ENCODE assay signal across 8 cellular contexts in genomic region chr6:90611543-90611864, GRCh38. TPM values are rescaled to one million over a fixed set of nuclear protein-coding genes. Genes with fewer than 3 reads are reported as not detected.
A peak's percentile ranks its signal among the peaks of the same experiment; 100 is the strongest.
DNase-seq lines count a peak whose midpoint lies in the region; ATAC-seq, FAIRE-seq and TF ChIP-seq lines count a peak whose summit lies in the region.

No MANE protein-coding gene starts in this region.

- intact Hi-C loops in Right ventricle myocardium inferior (cut with DNase I) = no loop called here
- intact Hi-C loops in K562 (cut with micrococcal nuclease) = no loop called here
- intact Hi-C loops in upper lobe of right lung (cut with DNase I) = no loop called here
- intact Hi-C loops in body of pancreas (cut with DNase I) = no loop called here

- H3K14ac ChIP-seq in mesenchymal stem cell (ENCODE audit: low read length in 2 of 2) = no peak overlapping the region

- H3K9ac ChIP-seq in K562 (ENCODE audit: insufficient read depth in 1 of 2, low read depth in 2 of 2, low read length in 2 of 2) (peak overlapping the region; percentile 47 to 89; a peak in 3 of 4 replicates), mesenchymal stem cell (ENCODE audit: low read length) (peak overlapping the region; percentile 26)

- no peaks in the 10 kb centered on the region for H3K27me3 ChIP-seq in cardiac muscle cell
- peaks cover 7 to 19% of the 10 kb centered on the region in 2 experiments; a peak in 4 of 5 replicates for H3K27me3 ChIP-seq in K562 (ENCODE audit: control insufficient read depth in 2 of 2, insufficient read depth in 2 of 2, low read length in 2 of 2)
- H3K27me3 ChIP-seq in mesenchymal stem cell (ENCODE audit: control insufficient read depth in 1 of 2, insufficient read depth in 1 of 2, low read length in 2 of 2) = peaks cover 40 to 71% of the 10 kb centered on the region in 2 experiments
- peaks cover 76% of the 10 kb centered on the region for H3K27me3 ChIP-seq in upper lobe of right lung
- H3K27me3 ChIP-seq in body of pancreas = peaks cover 0 to 11% of the 10 kb centered on the region in 2 donors

- CTCF ChIA-PET in K562 (lab: Yijun Ruan, JAX; ENCODE audit: low intra/inter-chr PET ratio) = no interaction called here

- FAIRE-seq in K562 (lab: Jason Lieb, UNC) = no peak

- H3K9me1 ChIP-seq in K562 (ENCODE audit: control insufficient read depth, insufficient read depth, low read length) = no peaks in the 10 kb centered on the region

- no peak for TF ChIP-seq EP300 in K562 (IDR thresholded peaks at IDR 0.05; ENCODE audit: low read length)

- TF ChIP-seq CTCF in cardiac muscle cell (IDR thresholded peaks at IDR 0.05; ENCODE audit: low read depth, low read length) = no peak
- peak in 2 of 3 experiments; percentile 4 to 21; a peak in 1 of 6 replicates for TF ChIP-seq CTCF in K562 (IDR thresholded peaks at IDR 0.05 in 2 of 3, conservative IDR thresholded peaks at IDR 0.05 in 1 of 3; ENCODE audit: insufficient read depth in 2 of 3, low read depth in 1 of 3, low read length in 3 of 3)
- no peak for TF ChIP-seq CTCF in upper lobe of right lung (IDR thresholded peaks at IDR 0.05)
- no peak for TF ChIP-seq CTCF in body of pancreas (IDR thresholded peaks at IDR 0.05)

- TF ChIP-seq RAD21 in K562 (CRISPR knock-in tag; conservative IDR thresholded peaks at IDR 0.05 in 1 of 2, IDR thresholded peaks at IDR 0.05 in 1 of 2) = no peak

- H2AFZ ChIP-seq in K562 (ENCODE audit: low read depth, low read length) (peak overlapping the region; percentile 88), mesenchymal stem cell (ENCODE audit: low read depth, low read length) (no peak overlapping the region)

- ATAC-seq in Right ventricle myocardium inferior (no peak), K562 (no peak), upper lobe of right lung (no peak), HG02588 (IDR thresholded peaks at IDR 0.05; ENCODE audit: unreplicated experiment) (no peak), body of pancreas (no peak)

- H3K4me3 ChIP-seq in cardiac muscle cell = peak overlapping the region; percentile 41
- peak overlapping the region; percentile 33 for H3K4me3 ChIP-seq in K562
- H3K4me3 ChIP-seq in mesenchymal stem cell (ENCODE audit: insufficient read depth in 1 of 2, low read depth in 1 of 2, low read length in 2 of 2) = peak overlapping the region; percentile 61 to 84
- H3K4me3 ChIP-seq in upper lobe of right lung = peak overlapping the region; percentile 49
- no peak overlapping the region for H3K4me3 ChIP-seq in body of pancreas

- in situ Hi-C loops in K562 (cut with MboI) = no loop called here

- no TSS peak for BruUV-seq in K562 (replicated peaks; lab: Mats Ljungman, UMichigan)

- POLR2A ChIA-PET in K562 (lab: Yijun Ruan, JAX) = interaction anchor here (1.2 kb wide), 1 partner anchor 10 kb away, joined by 3 read pairs; no protein-coding TSS in a partner anchor

- H2BK15ac ChIP-seq in mesenchymal stem cell (ENCODE audit: low read depth, poor library complexity, severe bottlenecking) = no peak overlapping the region

- no peak overlapping the region for H2BK12ac ChIP-seq in mesenchymal stem cell (ENCODE audit: low read length in 2 of 2)

- H2BK5ac ChIP-seq in mesenchymal stem cell (ENCODE audit: low read depth, low read length, poor library complexity, severe bottlenecking) = no peak overlapping the region

- no peak overlapping the region for H3K18ac ChIP-seq in mesenchymal stem cell (ENCODE audit: low read depth in 1 of 2, low read length in 2 of 2)

- WGBS in K562 (ENCODE audit: insufficient coverage, low coverage, missing lambda C conversion rate) = 28% methylated on average over 7 of the region's 7 CpGs
- 22% methylated on average over 7 of the region's 7 CpGs for WGBS in mesenchymal stem cell
- WGBS in body of pancreas, 2 donors = 12 to 15% methylated on average over 6 to 7 of the region's 7 CpGs

- no peaks in the 10 kb centered on the region for H4K20me1 ChIP-seq in K562 (replicated peaks; ENCODE audit: control insufficient read depth, insufficient read depth, low read length)

- no peaks in the 10 kb centered on the region for H3K79me2 ChIP-seq in K562 (ENCODE audit: control insufficient read depth, insufficient read depth, low read length)

- H4K8ac ChIP-seq in mesenchymal stem cell (ENCODE audit: low read length) = no peak overlapping the region

- no peak overlapping the region for H2AK5ac ChIP-seq in mesenchymal stem cell (ENCODE audit: low read length, severe bottlenecking)

- no peak for DNase-seq in cardiac muscle cell (ENCODE audit: low read depth in 1 of 2, low spot score in 1 of 2)
- no peak for DNase-seq in Right ventricle myocardium inferior (ENCODE audit: missing footprints)
- DNase-seq in K562 (ENCODE audit: extremely low read depth in 1 of 4, low spot score in 3 of 4) = no peak
- DNase-seq in mesenchymal stem cell = no peak
- no peak for DNase-seq in upper lobe of right lung
- DNase-seq in NCI-H2196 (lab: John Stamatoyannopoulos, UW; ENCODE audit: unreplicated experiment) = no peak
- no peak for DNase-seq in body of pancreas

- no peak overlapping the region for H3K4ac ChIP-seq in mesenchymal stem cell (ENCODE audit: low read depth in 1 of 2, low read length in 2 of 2)

- no peak overlapping the region for H3K23ac ChIP-seq in mesenchymal stem cell (ENCODE audit: low read length in 2 of 2)

- H3K4me2 ChIP-seq in K562 (ENCODE audit: insufficient read depth, low read length) = peak overlapping the region; percentile 72
- H3K4me2 ChIP-seq in mesenchymal stem cell (ENCODE audit: low read length, poor library complexity, severe bottlenecking) = peak overlapping the region; percentile 96

- no peak overlapping the region for H2BK120ac ChIP-seq in mesenchymal stem cell (ENCODE audit: low read depth, low read length)

- H3K27ac ChIP-seq in cardiac muscle cell = no peak overlapping the region
- no peak overlapping the region for H3K27ac ChIP-seq in K562 (ENCODE audit: extremely low read depth, low read depth, low read length)
- no peak overlapping the region for H3K27ac ChIP-seq in mesenchymal stem cell (ENCODE audit: low read length, poor library complexity, severe bottlenecking)
- H3K27ac ChIP-seq in upper lobe of right lung = no peak overlapping the region
- H3K27ac ChIP-seq in body of pancreas = no peak overlapping the region

- no peak for TF ChIP-seq POLR2A in K562 (conservative IDR thresholded peaks at IDR 0.05)
- no peak for TF ChIP-seq POLR2A in body of pancreas (IDR thresholded peaks at IDR 0.05)

- H3K4me1 ChIP-seq in cardiac muscle cell (ENCODE audit: low read depth) (no peaks in the 10 kb centered on the region), K562 (replicated peaks in 1 of 2; ENCODE audit: control insufficient read depth in 2 of 2, insufficient read depth in 2 of 2, low read length in 2 of 2) (peaks cover 2 to 17% of the 10 kb centered on the region in 2 experiments; a peak in 2 of 5 replicates), mesenchymal stem cell (ENCODE audit: control insufficient read depth, insufficient read depth, low read depth, low read length) (peaks cover 8% of the 10 kb centered on the region), upper lobe of right lung (peaks cover 8% of the 10 kb centered on the region), body of pancreas (peaks cover 14% of the 10 kb centered on the region)

- H3K9me3 ChIP-seq in cardiac muscle cell (ENCODE audit: low read depth) = no peaks in the 10 kb centered on the region
- no peaks in the 10 kb centered on the region for H3K9me3 ChIP-seq in K562 (replicated peaks; ENCODE audit: control insufficient read depth, insufficient read depth, low read depth, low read length)
- H3K9me3 ChIP-seq in mesenchymal stem cell (ENCODE audit: control insufficient read depth, low read length) = no peaks in the 10 kb centered on the region
- no peaks in the 10 kb centered on the region for H3K9me3 ChIP-seq in upper lobe of right lung
- no peaks in the 10 kb centered on the region for H3K9me3 ChIP-seq in body of pancreas

- H3K79me1 ChIP-seq in mesenchymal stem cell (replicated peaks; ENCODE audit: low read length, poor library complexity, severe bottlenecking) = no peaks in the 10 kb centered on the region

- no peak overlapping the region for H4K91ac ChIP-seq in mesenchymal stem cell (ENCODE audit: low read length)

- no peaks in the 10 kb centered on the region for H3K36me3 ChIP-seq in cardiac muscle cell
- H3K36me3 ChIP-seq in K562 (ENCODE audit: control insufficient read depth, insufficient read depth, low read length) = no peaks in the 10 kb centered on the region
- H3K36me3 ChIP-seq in mesenchymal stem cell (ENCODE audit: control insufficient read depth in 1 of 2, insufficient read depth in 2 of 2, low read depth in 1 of 2, low read length in 2 of 2) = no peaks in the 10 kb centered on the region
- H3K36me3 ChIP-seq in upper lobe of right lung = no peaks in the 10 kb centered on the region
- no peaks in the 10 kb centered on the region for H3K36me3 ChIP-seq in body of pancreas (replicated peaks in 1 of 2; ENCODE audit: insufficient read depth in 1 of 2, low read depth in 2 of 2)

RNA-seq across cellular contexts. Expression of gene MAP3K7, which starts 24.6 kb away (rescaled TPM):
- total RNA-seq in cardiac muscle cell (24.0 and 37.6 TPM in 2 replicates), Right ventricle myocardium inferior (15.6 TPM), K562 (2014; rRNA removed) (23.3 and 25.2 TPM in 2 replicates), K562 (2014; rRNA removed; fragmentation: Illumina TruSeq; extraction: Trizol) (48.9 and 56.3 TPM in 2 replicates), K562 (2015; rRNA removed; fragmentation: Illumina TruSeq; extraction: Trizol) (47.4 and 49.2 TPM in 2 replicates), K562 (2021) (33.2 and 34.8 TPM in 2 replicates), upper lobe of right lung (20.4 TPM), body of pancreas (10 to 100 TPM in 1 of 2 donors, 1 to 10 TPM in 1; 7.3 to 16.1 TPM)
- polyA plus RNA-seq in cardiac muscle cell (31.9 and 38.2 TPM in 2 replicates), K562 (2011; rRNA removed) (46.7 and 60.9 TPM in 2 replicates), K562 (2014; fragmentation: Illumina TruSeq; extraction: Trizol) (36.9 and 45.2 TPM in 2 replicates), K562 (2014; fragmentation: Nextera tagmentation; extraction: Ambion mirVana) (10 to 100 TPM; 13.4 to 13.8 TPM), K562 (2014; rRNA removed) (29.9 and 34.8 TPM in 2 replicates)
- total RNA-seq in K562 (2011; cell fraction: chromatin; rRNA removed; ENCODE audit: low replicate concordance) = 22.3 and 75.1 TPM in 2 replicates
- 9.3 and 14.2 TPM in 2 replicates for total RNA-seq in K562 (2011; cell fraction: nucleolus; rRNA removed)
- 28.4 and 48.1 TPM in 2 replicates for total RNA-seq in K562 (2011; cell fraction: nucleoplasm; rRNA removed)
- polyA plus RNA-seq in K562 (2011; cell fraction: cytosol; rRNA removed) = 16.7 and 25.3 TPM in 2 replicates
- 61.7 and 83.1 TPM in 2 replicates for polyA plus RNA-seq in K562 (2011; cell fraction: nucleus; rRNA removed)
- polyA plus RNA-seq in K562 (2012) = 25.5 and 26.3 TPM in 2 replicates
- 63.0 and 70.9 TPM in 2 replicates for polyA minus RNA-seq in K562 (2011; rRNA and poly(A)+ RNA removed)
- polyA minus RNA-seq in K562 (2011; cell fraction: cytosol; rRNA and poly(A)+ RNA removed) = 18.9 and 26.1 TPM in 2 replicates
- 47.1 and 74.0 TPM in 2 replicates for polyA minus RNA-seq in K562 (2011; cell fraction: nucleus; rRNA and poly(A)+ RNA removed)
- polyA plus RNA-seq in mesenchymal stem cell (2013, experiment 1 of 2) = 24.9 TPM
- polyA plus RNA-seq in mesenchymal stem cell (2013, experiment 2 of 2) = 25.5 TPM

Comparison
In these comparisons a context has a peak if more than half of its experiments do, and no peak if none do; other contexts are left out.
1. H3K4me3 ChIP-seq: peak in cardiac muscle cell (single experiment), K562 (single experiment), mesenchymal stem cell (2 of 2) and upper lobe of right lung (single experiment); none in body of pancreas (0 of 2).
2. CTCF ChIP-seq: peak in K562 (2 of 3); none in cardiac muscle cell (single experiment), upper lobe of right lung (single experiment) and body of pancreas (0 of 7).